Comparison of ENCODE assay signal across 8 cellular contexts in the genomic region with DNA sequence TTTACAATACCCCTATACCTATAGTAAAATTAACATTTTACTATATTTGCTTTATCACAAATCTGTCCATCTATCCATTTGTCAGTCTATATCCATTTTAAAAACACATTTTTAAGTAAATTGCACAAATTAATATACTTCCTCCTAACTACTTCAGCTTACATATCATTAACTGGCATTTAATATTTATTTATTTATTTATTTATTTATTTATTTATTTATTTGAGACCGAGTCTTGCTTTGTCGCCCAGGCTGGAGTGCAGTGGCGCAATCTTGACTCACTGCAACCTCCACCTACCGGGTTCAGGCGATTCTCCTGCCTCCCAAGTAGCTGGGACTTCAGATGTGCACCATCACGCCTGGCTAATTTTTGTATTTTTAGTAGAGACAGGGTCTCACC. TPM values are rescaled to one million over a fixed set of nuclear protein-coding genes. Genes with fewer than 3 reads are reported as not detected.
"Had no signal": no experiment of that assay in that cellular context is flagged by ENCODE, and none has a peak within 500 bp of the region (broad histone marks: within the 10 kb centered on the region; RNA-seq: fewer than 3 reads in every experiment).

No MANE protein-coding gene starts in this region.

RNA-seq across cellular contexts. Expression of gene KIF4A, which starts 33.7 kb away (rescaled TPM):
- polyA plus RNA-seq: naive thymus-derived CD8-positive, alpha-beta T cell had no signal

RNA-seq across cellular contexts. Expression of gene RAB41, which starts 41.7 kb away (rescaled TPM):
- polyA plus RNA-seq: naive thymus-derived CD8-positive, alpha-beta T cell; neural cell; ovary; pancreas; psoas muscle; right cardiac atrium; spleen had no signal

RNA-seq across cellular contexts. Expression of gene ARR3, which starts 55.5 kb away (rescaled TPM):
- polyA plus RNA-seq: naive thymus-derived CD8-positive, alpha-beta T cell; neural cell; ovary; pancreas; psoas muscle; right cardiac atrium; smooth muscle cell; spleen had no signal
